Comparison of ENCODE assay signal across 26 cellular contexts in the genomic region with DNA sequence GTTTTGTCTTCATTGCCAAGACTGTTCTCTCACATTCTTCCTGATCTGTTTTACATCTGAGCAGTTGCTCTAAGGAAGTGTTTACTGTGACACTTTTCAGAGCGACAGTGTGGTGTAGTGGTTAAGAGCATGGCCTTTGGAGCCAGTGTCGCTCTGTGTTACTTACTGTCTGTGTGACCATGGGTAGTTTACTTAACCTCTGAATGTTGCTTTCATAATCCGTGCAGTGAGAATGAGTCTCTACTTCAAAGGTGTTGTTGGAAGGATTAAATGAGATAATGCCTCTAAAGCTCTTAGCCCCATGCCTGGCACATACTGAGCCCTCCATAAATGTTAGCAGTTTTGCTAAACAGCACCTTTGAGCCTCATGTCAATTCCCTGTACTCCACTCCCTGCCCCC. TPM values are rescaled to one million over a fixed set of nuclear protein-coding genes. Genes with fewer than 3 reads are reported as not detected.
DNase-seq lines count a peak whose midpoint lies in the region; ATAC-seq, FAIRE-seq and TF ChIP-seq lines count a peak whose summit lies in the region.
"Had no signal": no experiment of that assay in that cellular context is flagged by ENCODE, and none has a peak within 500 bp of the region (broad histone marks: within the 10 kb centered on the region; RNA-seq: fewer than 3 reads in every experiment).

No MANE protein-coding gene starts in this region.

- H4K8ac ChIP-seq in mesenchymal stem cell (ENCODE audit: low read length): no peak overlapping the region

- H3K4me3 ChIP-seq in HepG2 (replicated peaks in 1 of 3; ENCODE audit: insufficient read depth in 1 of 3, low read depth in 2 of 3, low read length in 3 of 3) (no peak overlapping the region), mesenchymal stem cell (ENCODE audit: insufficient read depth in 1 of 2, low read depth in 1 of 2, low read length in 2 of 2) (no peak overlapping the region)
- H3K4me3 ChIP-seq: coronary artery, esophagus muscularis mucosa, GM23338, SJCRH30, tibial nerve had no signal

- H3K36me3 Mint-ChIP-seq in T-helper 2 cell treated with Interferon-gamma antibody and Interleukin-4, amounts not matched to agents 5 μg/mL and 100 μg/mL, for 36 hours (ENCODE audit: low read depth): peaks cover 74% of the 10 kb centered on the region
- H3K36me3 Mint-ChIP-seq in CD4-positive, alpha-beta T cell (ENCODE audit: low read depth): peaks cover 100% of the 10 kb centered on the region
- H3K36me3 Mint-ChIP-seq in activated T-helper 17 cell treated with anti-CD3 and anti-CD28 coated beads, Interleukin-2, amount 50 U/mL, for 72 hours (ENCODE audit: low read depth): peaks cover 100% of the 10 kb centered on the region

- H2BK5ac ChIP-seq in mesenchymal stem cell (ENCODE audit: low read depth, low read length, poor library complexity, severe bottlenecking): no peak overlapping the region

- H3K36me3 ChIP-seq in HepG2 (replicated peaks in 1 of 2; ENCODE audit: control insufficient read depth in 1 of 2, insufficient read depth in 2 of 2, low read length in 2 of 2) (peaks cover 16 to 62% of the 10 kb centered on the region in 2 experiments), mesenchymal stem cell (ENCODE audit: control insufficient read depth in 1 of 2, insufficient read depth in 2 of 2, low read depth in 1 of 2, low read length in 2 of 2) (peaks cover 15 to 76% of the 10 kb centered on the region in 2 experiments)

- no TSS peak for BruUV-seq in HepG2 (replicated peaks; lab: Mats Ljungman, UMichigan)

- no peak overlapping the region for H3K27ac ChIP-seq in CD4-positive, alpha-beta T cell (ENCODE audit: low read depth, low read length)
- peak overlapping the region; percentile 54 for H3K27ac ChIP-seq in HepG2 (ENCODE audit: extremely low read length, insufficient read depth, low read length)
- no peak overlapping the region for H3K27ac ChIP-seq in mesenchymal stem cell (ENCODE audit: low read length, poor library complexity, severe bottlenecking)
- H3K27ac ChIP-seq: coronary artery, esophagus muscularis mucosa, foreskin keratinocyte, HL-60, SJCRH30, tibial nerve had no signal

- H3K9ac ChIP-seq in HepG2 (ENCODE audit: insufficient read depth, low read depth, low read length) (no peak overlapping the region), mesenchymal stem cell (ENCODE audit: low read length) (no peak overlapping the region)

- H3K79me2 ChIP-seq in HepG2 (ENCODE audit: insufficient read depth, low read length): no peaks in the 10 kb centered on the region

- POLR2A ChIA-PET in CD4-positive, alpha-beta T cell (lab: Charles Lee): no interaction called here
- POLR2A ChIA-PET in HepG2 (lab: Yijun Ruan, JAX): no interaction called here

- H3K23ac ChIP-seq in mesenchymal stem cell (ENCODE audit: low read length in 2 of 2): no peak overlapping the region

- TF ChIP-seq RAD21 in HepG2 (CRISPR knock-in tag; IDR thresholded peaks at IDR 0.05): no peak

- peak; percentile 51 for ATAC-seq in CD4-positive, alpha-beta T cell (ENCODE audit: poor library complexity)
- no peak for ATAC-seq in activated T-helper 17 cell treated with anti-CD3 and anti-CD28 coated beads, Interleukin-2, amount 50 U/mL, for 72 hours (replicated peaks)
- peak; percentile 42; the same call in 2 of the 3 replicates for ATAC-seq in HepG2
- ATAC-seq: activated CD4-positive, CD25-positive, alpha-beta regulatory T cell treated with anti-CD3 and anti-CD28 coated beads, Interleukin-2, amount 50 U/mL, for 24 hours; foreskin keratinocyte; GM23338 had no signal

- TF ChIP-seq EP300 in HepG2 (IDR thresholded peaks at IDR 0.05; ENCODE audit: low read depth in 2 of 2, low read length in 2 of 2): peak in 1 of 2 experiments; percentile 75; a peak in 1 of 4 replicates
- TF ChIP-seq EP300 in HepG2 (CRISPR knock-in tag; IDR thresholded peaks at IDR 0.05; ENCODE audit: borderline replicate concordance): no peak

- in situ Hi-C loops in HepG2 (cut with HindIII; ENCODE audit: extremely low pct_ligation_motif_present, low pct_unique_long_range_greater_than_20kb): no loop called here

- H2BK15ac ChIP-seq in mesenchymal stem cell (ENCODE audit: low read depth, poor library complexity, severe bottlenecking): no peak overlapping the region

- TF ChIP-seq POLR2A in HepG2 (IDR thresholded peaks at IDR 0.05; ENCODE audit: insufficient read depth in 1 of 2, low read depth in 2 of 2, low read length in 2 of 2) (no peak), H54 (IDR thresholded peaks at IDR 0.05; ENCODE audit: low read depth, low read length) (no peak)

- intact Hi-C loops in CD4-positive, alpha-beta T cell (cut with DNase I, micrococcal nuclease): no loop called here
- intact Hi-C loops in HepG2 (cut with micrococcal nuclease; ENCODE audit: unreplicated experiment): no loop called here

- peak overlapping the region; percentile 39 for H3K27ac Mint-ChIP-seq in T-helper 2 cell treated with Interferon-gamma antibody and Interleukin-4, amounts not matched to agents 5 μg/mL and 100 μg/mL, for 36 hours
- H3K27ac Mint-ChIP-seq in CD4-positive, alpha-beta T cell: peak overlapping the region; percentile 47
- H3K27ac Mint-ChIP-seq in activated T-helper 17 cell treated with anti-CD3 and anti-CD28 coated beads, Interleukin-2, amount 50 U/mL, for 72 hours: peak overlapping the region; percentile 48
- H3K27ac Mint-ChIP-seq: GM23338, HFFc6, memory B cell had no signal

- no peak overlapping the region for H3K14ac ChIP-seq in mesenchymal stem cell (ENCODE audit: low read length in 2 of 2)

- H2BK12ac ChIP-seq in mesenchymal stem cell (ENCODE audit: low read length in 2 of 2): no peak overlapping the region

- peaks cover 10% of the 10 kb centered on the region for H3K4me1 Mint-ChIP-seq in T-helper 2 cell treated with Interferon-gamma antibody and Interleukin-4, amounts not matched to agents 5 μg/mL and 100 μg/mL, for 36 hours (ENCODE audit: low read depth)
- peaks cover 40% of the 10 kb centered on the region for H3K4me1 Mint-ChIP-seq in CD4-positive, alpha-beta T cell (ENCODE audit: low read depth)
- H3K4me1 Mint-ChIP-seq in activated T-helper 17 cell treated with anti-CD3 and anti-CD28 coated beads, Interleukin-2, amount 50 U/mL, for 72 hours: peaks cover 19% of the 10 kb centered on the region

- no peak overlapping the region for H4K91ac ChIP-seq in mesenchymal stem cell (ENCODE audit: low read length)

- CTCF ChIA-PET in CD4-positive, alpha-beta T cell (lab: Charles Lee): interaction anchor here (0.7 kb wide), 1 partner anchor 75 kb away, joined by 3 read pairs; no protein-coding TSS in a partner anchor
- CTCF ChIA-PET in HepG2 (lab: Yijun Ruan, JAX; ENCODE audit: low intra/inter-chr PET ratio, low total read pairs): no interaction called here

- peaks cover 33% of the 10 kb centered on the region for H3K4me1 ChIP-seq in HepG2 (ENCODE audit: insufficient read depth, low read length)
- no peaks in the 10 kb centered on the region for H3K4me1 ChIP-seq in mesenchymal stem cell (ENCODE audit: control insufficient read depth, insufficient read depth, low read depth, low read length)
- H3K4me1 ChIP-seq: esophagus muscularis mucosa, SJCRH30, tibial nerve had no signal

- no peaks in the 10 kb centered on the region for H3K9me3 ChIP-seq in CD4-positive, alpha-beta T cell (ENCODE audit: control insufficient read depth, low read length)
- no peaks in the 10 kb centered on the region for H3K9me3 ChIP-seq in HepG2 (ENCODE audit: low read length)
- no peaks in the 10 kb centered on the region for H3K9me3 ChIP-seq in mesenchymal stem cell (ENCODE audit: control insufficient read depth, low read length)
- H3K9me3 ChIP-seq: esophagus muscularis mucosa, SJCRH30, tibial nerve had no signal

- H3K27me3 Mint-ChIP-seq in T-helper 2 cell treated with Interferon-gamma antibody and Interleukin-4, amounts not matched to agents 5 μg/mL and 100 μg/mL, for 36 hours (ENCODE audit: low read depth): no peaks in the 10 kb centered on the region
- H3K27me3 Mint-ChIP-seq in CD4-positive, alpha-beta T cell: no peaks in the 10 kb centered on the region
- H3K27me3 Mint-ChIP-seq in activated T-helper 17 cell treated with anti-CD3 and anti-CD28 coated beads, Interleukin-2, amount 50 U/mL, for 72 hours: no peaks in the 10 kb centered on the region
- H3K27me3 Mint-ChIP-seq: memory B cell had no signal

- H3K4me3 Mint-ChIP-seq in T-helper 2 cell treated with Interferon-gamma antibody and Interleukin-4, amounts not matched to agents 5 μg/mL and 100 μg/mL, for 36 hours: no peak overlapping the region
- no peak overlapping the region for H3K4me3 Mint-ChIP-seq in CD4-positive, alpha-beta T cell
- no peak overlapping the region for H3K4me3 Mint-ChIP-seq in activated T-helper 17 cell treated with anti-CD3 and anti-CD28 coated beads, Interleukin-2, amount 50 U/mL, for 72 hours
- H3K4me3 Mint-ChIP-seq: GM23338, HFFc6, memory B cell had no signal

- H3K4ac ChIP-seq in mesenchymal stem cell (ENCODE audit: low read depth in 1 of 2, low read length in 2 of 2): no peak overlapping the region

- no peak overlapping the region for H2AK5ac ChIP-seq in mesenchymal stem cell (ENCODE audit: low read length, severe bottlenecking)

- H3K27me3 ChIP-seq in CD4-positive, alpha-beta T cell (ENCODE audit: control insufficient read depth, insufficient read depth, low read length): no peaks in the 10 kb centered on the region
- no peaks in the 10 kb centered on the region for H3K27me3 ChIP-seq in HepG2 (ENCODE audit: control insufficient read depth in 1 of 2, insufficient read depth in 2 of 2, low read length in 2 of 2)
- no peaks in the 10 kb centered on the region for H3K27me3 ChIP-seq in mesenchymal stem cell (ENCODE audit: control insufficient read depth in 1 of 2, insufficient read depth in 1 of 2, low read length in 2 of 2)
- H3K27me3 ChIP-seq: esophagus muscularis mucosa, foreskin keratinocyte, SJCRH30, tibial nerve had no signal

- H3K9me3 Mint-ChIP-seq in T-helper 2 cell treated with Interferon-gamma antibody and Interleukin-4, amounts not matched to agents 5 μg/mL and 100 μg/mL, for 36 hours: no peaks in the 10 kb centered on the region
- H3K9me3 Mint-ChIP-seq in CD4-positive, alpha-beta T cell: no peaks in the 10 kb centered on the region
- H3K9me3 Mint-ChIP-seq in activated T-helper 17 cell treated with anti-CD3 and anti-CD28 coated beads, Interleukin-2, amount 50 U/mL, for 72 hours: no peaks in the 10 kb centered on the region
- H3K9me3 Mint-ChIP-seq: GM23338, HFFc6, memory B cell had no signal

- peaks cover 7% of the 10 kb centered on the region for H3K79me1 ChIP-seq in mesenchymal stem cell (replicated peaks; ENCODE audit: low read length, poor library complexity, severe bottlenecking)

- H2AFZ ChIP-seq in HepG2 (ENCODE audit: low read length) (no peak overlapping the region), mesenchymal stem cell (ENCODE audit: low read depth, low read length) (no peak overlapping the region)
- H2AFZ ChIP-seq: GM23338 had no signal

- TF ChIP-seq CTCF in CD4-positive, alpha-beta T cell (IDR thresholded peaks at IDR 0.05): no peak
- TF ChIP-seq CTCF in HepG2 (CRISPR knock-in tag; IDR thresholded peaks at IDR 0.05): no peak

- no peaks in the 10 kb centered on the region for H4K20me1 ChIP-seq in HepG2 (ENCODE audit: insufficient read depth, low read length)

- no peak overlapping the region for H3K18ac ChIP-seq in mesenchymal stem cell (ENCODE audit: low read depth in 1 of 2, low read length in 2 of 2)

- no peak overlapping the region for H3K4me2 ChIP-seq in HepG2 (ENCODE audit: low read depth, low read length)
- no peak overlapping the region for H3K4me2 ChIP-seq in mesenchymal stem cell (ENCODE audit: low read length, poor library complexity, severe bottlenecking)
- H3K4me2 ChIP-seq: GM23338 had no signal

- DNase-seq in T-helper 2 cell treated with Interferon-gamma antibody and Interleukin-4, amounts not matched to agents 5 μg/mL and 100 μg/mL, for 36 hours (ENCODE audit: low spot score): no peak
- no peak for DNase-seq in T-helper 2 cell
- no peak for DNase-seq in CD4-positive, alpha-beta T cell
- DNase-seq in HepG2 (ENCODE audit: low spot score): peak; percentile 20
- no peak for DNase-seq in dermis blood vessel endothelial cell
- no peak for DNase-seq in mesenchymal stem cell
- DNase-seq in H54 (ENCODE audit: insufficient read length, low spot score): no peak
- DNase-seq: activated effector memory CD4-positive, alpha-beta T cell treated with anti-CD3 and anti-CD28 coated beads, Interleukin-2, amount 50 U/mL, for 16 hours; anterior cingulate cortex; DMS153; foreskin keratinocyte; HFFc6; NCI-H1436 treated with DMSO at 0.1 percent for 48 hours; NCI-H2107; NCI-H748 treated with DMSO at 0.1 percent for 48 hours; occipital lobe; SJCRH30 had no signal

- no peak overlapping the region for H2BK120ac ChIP-seq in mesenchymal stem cell (ENCODE audit: low read depth, low read length)

- WGBS in HepG2 (ENCODE audit: low lambda C conversion rate): 37% methylated on average over 3 of the region's 3 CpGs
- 100% methylated on average over 3 of the region's 3 CpGs for WGBS in mesenchymal stem cell

- FAIRE-seq in HepG2 (lab: Jason Lieb, UNC) (peak; percentile 49), H54 (lab: Jason Lieb, UNC) (no peak)
- FAIRE-seq: GM12892 had no signal

RNA-seq across cellular contexts. Expression of a gene that starts 35.9 kb away (rescaled TPM):
- total RNA-seq in CD4-positive, alpha-beta T cell: 1 to 10 TPM; 1.8 to 2.4 TPM
- 1 to 10 TPM; 2.8 to 3.3 TPM for total RNA-seq in activated T-helper 17 cell treated with anti-CD3 and anti-CD28 coated beads, Interleukin-2, amount 50 U/mL, for 72 hours
- 7.7 and 10.8 TPM in 2 replicates for total RNA-seq in HepG2 (2016; rRNA removed; fragmentation: Illumina TruSeq; extraction: Trizol)
- 1.2 and 2.3 TPM in 2 replicates for total RNA-seq in HepG2 (2016; cell fraction: cytosol; rRNA removed; fragmentation: Illumina TruSeq; extraction: Trizol; ENCODE audit: low read depth)
- 7.8 and 10.0 TPM in 2 replicates for total RNA-seq in HepG2 (2016; cell fraction: insoluble cytoplasmic fraction; rRNA removed; fragmentation: Illumina TruSeq; extraction: Trizol)
- 6.5 and 6.8 TPM in 2 replicates for total RNA-seq in HepG2 (2016; cell fraction: membrane; rRNA removed; fragmentation: Illumina TruSeq; extraction: Trizol)
- total RNA-seq in HepG2 (2016; cell fraction: nucleus; rRNA removed; fragmentation: Illumina TruSeq; extraction: Trizol): 7.1 TPM in 2 replicates
- 4.6 and 4.9 TPM in 2 replicates for polyA plus RNA-seq in HepG2 (2011; rRNA removed)
- 2.2 and 3.9 TPM in 2 replicates for polyA plus RNA-seq in HepG2 (2011; cell fraction: cytosol; rRNA removed)
- polyA plus RNA-seq in HepG2 (2011; cell fraction: nucleus; rRNA removed): 2.4 and 3.6 TPM in 2 replicates
- 6.1 and 7.8 TPM in 2 replicates for polyA plus RNA-seq in HepG2 (2012)
- 1.3 and 1.9 TPM in 2 replicates for polyA plus RNA-seq in HepG2 (2016; cell fraction: cytosol; fragmentation: Illumina TruSeq; extraction: Trizol; ENCODE audit: low read depth)
- polyA plus RNA-seq in HepG2 (2016; cell fraction: insoluble cytoplasmic fraction; fragmentation: Illumina TruSeq; extraction: Trizol; ENCODE audit: low read depth): 8.4 and 8.8 TPM in 2 replicates
- 3.3 and 3.5 TPM in 2 replicates for polyA plus RNA-seq in HepG2 (2016; cell fraction: membrane; fragmentation: Illumina TruSeq; extraction: Trizol; ENCODE audit: low read depth)
- polyA plus RNA-seq in HepG2 (2016; cell fraction: nucleus; fragmentation: Illumina TruSeq; extraction: Trizol; ENCODE audit: insufficient read depth, low read depth): 7.3 and 8.2 TPM in 2 replicates
- polyA minus RNA-seq in HepG2 (2011; rRNA and poly(A)+ RNA removed; ENCODE audit: low replicate concordance): 0.75 and 2.9 TPM in 2 replicates
- polyA minus RNA-seq in HepG2 (2011; cell fraction: cytosol; rRNA and poly(A)+ RNA removed): 4.3 and 5.0 TPM in 2 replicates
- polyA minus RNA-seq in HepG2 (2011; cell fraction: nucleus; rRNA and poly(A)+ RNA removed): 11.3 and 17.8 TPM in 2 replicates
- total RNA-seq in dermis blood vessel endothelial cell: 1.2 and 2.0 TPM in 2 replicates
- polyA plus RNA-seq in mesenchymal stem cell (2013, experiment 1 of 2): 2.9 TPM
- 2.5 TPM for polyA plus RNA-seq in mesenchymal stem cell (2013, experiment 2 of 2)

RNA-seq across cellular contexts. Expression of a gene that starts 40.8 kb away (rescaled TPM):
- 100 to 1,000 TPM; 214 to 216 TPM for total RNA-seq in CD4-positive, alpha-beta T cell
- total RNA-seq in activated T-helper 17 cell treated with anti-CD3 and anti-CD28 coated beads, Interleukin-2, amount 50 U/mL, for 72 hours: 100 to 1,000 TPM; 219 to 280 TPM
- total RNA-seq in HepG2 (2016; rRNA removed; fragmentation: Illumina TruSeq; extraction: Trizol) (19.0 and 21.2 TPM in 2 replicates), dermis blood vessel endothelial cell (3.7 and 6.7 TPM in 2 replicates)
- total RNA-seq in HepG2 (2016; cell fraction: cytosol; rRNA removed; fragmentation: Illumina TruSeq; extraction: Trizol; ENCODE audit: low read depth): 3.7 and 4.1 TPM in 2 replicates
- 17.0 and 17.7 TPM in 2 replicates for total RNA-seq in HepG2 (2016; cell fraction: insoluble cytoplasmic fraction; rRNA removed; fragmentation: Illumina TruSeq; extraction: Trizol)
- total RNA-seq in HepG2 (2016; cell fraction: membrane; rRNA removed; fragmentation: Illumina TruSeq; extraction: Trizol): 9.4 and 9.9 TPM in 2 replicates
- total RNA-seq in HepG2 (2016; cell fraction: nucleus; rRNA removed; fragmentation: Illumina TruSeq; extraction: Trizol): 12.5 and 12.6 TPM in 2 replicates
- polyA plus RNA-seq in HepG2 (2011; rRNA removed): 22.3 and 22.5 TPM in 2 replicates
- polyA plus RNA-seq in HepG2 (2011; cell fraction: cytosol; rRNA removed): 19.5 and 21.2 TPM in 2 replicates
- 14.7 and 15.6 TPM in 2 replicates for polyA plus RNA-seq in HepG2 (2011; cell fraction: nucleus; rRNA removed)
- 22.4 and 36.2 TPM in 2 replicates for polyA plus RNA-seq in HepG2 (2012)
- polyA plus RNA-seq in HepG2 (2016; cell fraction: cytosol; fragmentation: Illumina TruSeq; extraction: Trizol; ENCODE audit: low read depth): 2.5 and 2.8 TPM in 2 replicates
- polyA plus RNA-seq in HepG2 (2016; cell fraction: insoluble cytoplasmic fraction; fragmentation: Illumina TruSeq; extraction: Trizol; ENCODE audit: low read depth): 24.0 and 32.1 TPM in 2 replicates
- 10.0 and 10.2 TPM in 2 replicates for polyA plus RNA-seq in HepG2 (2016; cell fraction: membrane; fragmentation: Illumina TruSeq; extraction: Trizol; ENCODE audit: low read depth)
- polyA plus RNA-seq in HepG2 (2016; cell fraction: nucleus; fragmentation: Illumina TruSeq; extraction: Trizol; ENCODE audit: insufficient read depth, low read depth): 29.2 and 32.0 TPM in 2 replicates
- polyA minus RNA-seq in HepG2 (2011; rRNA and poly(A)+ RNA removed; ENCODE audit: low replicate concordance): 14.4 and 37.7 TPM in 2 replicates
- polyA minus RNA-seq in HepG2 (2011; cell fraction: cytosol; rRNA and poly(A)+ RNA removed): 14.2 and 14.6 TPM in 2 replicates
- polyA minus RNA-seq in HepG2 (2011; cell fraction: nucleus; rRNA and poly(A)+ RNA removed): 12.0 and 16.8 TPM in 2 replicates
- 24.8 TPM for polyA plus RNA-seq in mesenchymal stem cell (2013, experiment 1 of 2)
- 25.6 TPM for polyA plus RNA-seq in mesenchymal stem cell (2013, experiment 2 of 2)

Comparison
In these comparisons a context has a peak if more than half of its experiments do, and no peak if none do; other contexts are left out.
1. RNA of a gene that starts 40.8 kb away (total RNA-seq): 219 to 280 TPM in activated T-helper 17 cell treated with anti-CD3 and anti-CD28 coated beads, Interleukin-2, amount 50 U/mL, for 72 hours and 214 to 216 TPM in CD4-positive, alpha-beta T cell; 3.7 to 21.2 TPM in HepG2 and 3.7 to 6.7 TPM in dermis blood vessel endothelial cell; every median in the first group is over 4 times any median in the second.
2. Peak in every context shown above with its lines, with median percentiles within 50 percentile points of each other: H3K27ac Mint-ChIP-seq.